In genomic region chr2:204664708-204665121, GRCh38 we compare ENCODE assay signal across 11 cellular contexts.
DNase-seq lines count a peak whose midpoint lies in the region; ATAC-seq, FAIRE-seq and TF ChIP-seq lines count a peak whose summit lies in the region.
"Had no signal": no experiment of that assay in that cellular context is flagged by ENCODE, and none has a peak within 500 bp of the region (broad histone marks: within the 10 kb centered on the region; RNA-seq: fewer than 3 reads in every experiment).

No MANE protein-coding gene starts in this region.

- intact Hi-C loops in left ventricle myocardium superior (cut with micrococcal nuclease), result no loop called here
- intact Hi-C loops in heart left ventricle (cut with DNase I), result loop anchor here in 1 of 10 donors (10.0 kb wide), 1 partner anchor 120 kb away; the partner anchor contains the start of gene PARD3B

- no peaks in the 10 kb centered on the region for H3K9me3 ChIP-seq in heart left ventricle
- H3K9me3 ChIP-seq: adrenal gland, transverse colon had no signal

- 30 to 50% (median 35%) methylated on average over 1 of the region's 1 CpG for WGBS in heart left ventricle, 4 donors

- DNase-seq in left ventricle myocardium superior (no peak), heart left ventricle (no peak), cardiac fibroblast (ENCODE audit: low read depth in 2 of 2) (peak; percentile 74 to 91), kidney tubule cell (ENCODE audit: low spot score) (peak; percentile 72), urothelium cell line (ENCODE audit: low spot score) (peak; percentile 40)
- DNase-seq in central memory CD4-positive, alpha-beta T cell, result no peak
- no peak for DNase-seq in stimulated activated CD4-positive, alpha-beta T cell treated with anti-CD3 and anti-CD28 coated beads, Interleukin-12 subunit alpha, Interleukin-12 subunit beta, amount 100 ng/mL, for 4 hours
- DNase-seq: activated CD8-positive, alpha-beta T cell treated with anti-CD3 and anti-CD28 coated beads, Interleukin-2, amount 10 ng/mL, durations not matched to agents 7 days and 5 days; adrenal gland; transverse colon had no signal

- no peak for FAIRE-seq in urothelium cell line (lab: Jason Lieb, UNC)

- no peaks in the 10 kb centered on the region for H3K36me3 ChIP-seq in heart left ventricle
- H3K36me3 ChIP-seq: adrenal gland, transverse colon had no signal

- H3K27me3 ChIP-seq in heart left ventricle, result no peaks in the 10 kb centered on the region
- H3K27me3 ChIP-seq: adrenal gland, transverse colon had no signal

- H3K4me3 ChIP-seq in heart left ventricle, result no peak overlapping the region
- H3K4me3 ChIP-seq in cardiac fibroblast (replicated peaks in 1 of 2; ENCODE audit: low read depth in 2 of 2, low read length in 2 of 2), result no peak overlapping the region
- H3K4me3 ChIP-seq: adrenal gland, transverse colon had no signal

- H3K27ac ChIP-seq in heart left ventricle, result peak overlapping the region in 2 of 12 donors; percentile 19 to 50

- TF ChIP-seq POLR2A in heart left ventricle (IDR thresholded peaks at IDR 0.05), result no peak

- ATAC-seq in left ventricle myocardium superior (peak; percentile 42), heart left ventricle (no peak), HG02840 (IDR thresholded peaks at IDR 0.05; ENCODE audit: low FRiP score, unreplicated experiment) (no peak)
- ATAC-seq: activated CD8-positive, alpha-beta T cell treated with anti-CD3 and anti-CD28 coated beads, Interleukin-2, amount 10 ng/mL, durations not matched to agents 7 days and 5 days had no signal

- peaks cover 0 to 15% (median 4%) of the 10 kb centered on the region in 12 donors for H3K4me1 ChIP-seq in heart left ventricle

- TF ChIP-seq CTCF in heart left ventricle (IDR thresholded peaks at IDR 0.05) (no peak), cardiac fibroblast (IDR thresholded peaks at IDR 0.05; ENCODE audit: low read depth, low read length) (no peak)

Comparison
In these comparisons a context has a peak if more than half of its experiments do, and no peak if none do; other contexts are left out.
1. DNase-seq: peak in cardiac fibroblast (2 of 2), kidney tubule cell (single experiment) and urothelium cell line (single experiment); none in left ventricle myocardium superior (single experiment), heart left ventricle (0 of 5), central memory CD4-positive, alpha-beta T cell (single experiment) and stimulated activated CD4-positive, alpha-beta T cell treated with anti-CD3 and anti-CD28 coated beads, Interleukin-12 subunit alpha, Interleukin-12 subunit beta, amount 100 ng/mL, for 4 hours (single experiment).